ENCODE assay signal across 9 cellular contexts in genomic region chr9:22052376-22052945, GRCh38. TPM values are rescaled to one million over a fixed set of nuclear protein-coding genes. Genes with fewer than 3 reads are reported as not detected.
DNase-seq lines count a peak whose midpoint lies in the region; ATAC-seq and TF ChIP-seq lines count a peak whose summit lies in the region.
"Had no signal": no experiment of that assay in that cellular context is flagged by ENCODE, and none has a peak within 500 bp of the region (broad histone marks: within the 10 kb centered on the region; RNA-seq: fewer than 3 reads in every experiment).

No MANE protein-coding gene starts in this region.

- intact Hi-C loops in right cardiac atrium (cut with DNase I), result no loop called here

- peaks cover 39% of the 10 kb centered on the region for H3K4me1 ChIP-seq in BLaER1
- no peaks in the 10 kb centered on the region for H3K4me1 ChIP-seq in right cardiac atrium (ENCODE audit: control insufficient read depth, insufficient read depth, low read length)
- peaks cover 2% of the 10 kb centered on the region for H3K4me1 ChIP-seq in endodermal cell (ENCODE audit: control insufficient read depth, insufficient read depth, low read length)

- peak overlapping the region; percentile 77 for H3K27ac Mint-ChIP-seq in HFFc6
- H3K27ac Mint-ChIP-seq in activated T-cell treated with anti-CD3 and anti-CD28 coated beads, Interleukin-2, amount 50 U/mL, for 24 hours, result peak overlapping the region; percentile 35
- no peak overlapping the region for H3K27ac Mint-ChIP-seq in endodermal cell

- TF ChIP-seq CTCF in HFFc6 (IDR thresholded peaks at IDR 0.05) (no peak), endodermal cell (conservative IDR thresholded peaks at IDR 0.05) (no peak)

- DNase-seq in HFFc6 (peak; percentile 95), kidney glomerular epithelial cell (lab: John Stamatoyannopoulos, UW) (peak; percentile 99), NCI-H1694 treated with DMSO at 0.1 percent for 48 hours (lab: John Stamatoyannopoulos, UW) (no peak), right cardiac atrium (no peak), cerebellum (ENCODE audit: low spot score) (no peak), endodermal cell (no peak)
- DNase-seq in activated T-cell treated with anti-CD3 and anti-CD28 coated beads, Interleukin-2, amount 50 U/mL, for 24 hours, result no peak

- H3K4me2 ChIP-seq in BLaER1, result 0 out of 2 replicates have a peak overlapping the region, but pooled peaks have one; percentile 71

- H3K9me3 Mint-ChIP-seq in HFFc6 (no peaks in the 10 kb centered on the region), endodermal cell (no peaks in the 10 kb centered on the region)
- no peaks in the 10 kb centered on the region for H3K9me3 Mint-ChIP-seq in activated T-cell treated with anti-CD3 and anti-CD28 coated beads, Interleukin-2, amount 50 U/mL, for 24 hours
- H3K9me3 Mint-ChIP-seq: central memory CD8-positive, alpha-beta T cell had no signal

- peaks cover 48% of the 10 kb centered on the region for H3K4me1 Mint-ChIP-seq in HFFc6 (ENCODE audit: low read depth)
- peaks cover 36% of the 10 kb centered on the region for H3K4me1 Mint-ChIP-seq in activated T-cell treated with anti-CD3 and anti-CD28 coated beads, Interleukin-2, amount 50 U/mL, for 24 hours (ENCODE audit: low read depth)
- H3K4me1 Mint-ChIP-seq in endodermal cell, result peaks cover 22% of the 10 kb centered on the region

- no peak for ATAC-seq in right cardiac atrium

- H3K4me3 Mint-ChIP-seq in HFFc6 (peak overlapping the region; percentile 62), endodermal cell (no peak overlapping the region)
- H3K4me3 Mint-ChIP-seq in activated T-cell treated with anti-CD3 and anti-CD28 coated beads, Interleukin-2, amount 50 U/mL, for 24 hours, result no peak overlapping the region
- H3K4me3 Mint-ChIP-seq: central memory CD8-positive, alpha-beta T cell had no signal

- H3K36me3 Mint-ChIP-seq in HFFc6 (ENCODE audit: low read depth) (peaks cover 6% of the 10 kb centered on the region), endodermal cell (ENCODE audit: low read depth) (no peaks in the 10 kb centered on the region)
- no peaks in the 10 kb centered on the region for H3K36me3 Mint-ChIP-seq in activated T-cell treated with anti-CD3 and anti-CD28 coated beads, Interleukin-2, amount 50 U/mL, for 24 hours (ENCODE audit: low read depth)

- WGBS in right cardiac atrium, result 33% methylated on average over 4 of the region's 4 CpGs
- WGBS in endodermal cell (ENCODE audit: insufficient coverage in 1 of 2, insufficient read length in 1 of 2), 2 experiments, result 78 to 81% methylated on average over 4 of the region's 4 CpGs

- H3K27ac ChIP-seq in BLaER1 (0 out of 2 replicates have a peak overlapping the region, but pooled peaks have one; percentile 5), right cardiac atrium (ENCODE audit: low read length) (no peak overlapping the region), endodermal cell (ENCODE audit: low read depth, low read length) (no peak overlapping the region)

- H3K4me3 ChIP-seq in BLaER1 (no peak overlapping the region), right cardiac atrium (ENCODE audit: low read length) (no peak overlapping the region), endodermal cell (ENCODE audit: low read length) (no peak overlapping the region)

- no peaks in the 10 kb centered on the region for H3K9me3 ChIP-seq in BLaER1
- no peaks in the 10 kb centered on the region for H3K9me3 ChIP-seq in right cardiac atrium (ENCODE audit: control insufficient read depth, low read length)
- no peaks in the 10 kb centered on the region for H3K9me3 ChIP-seq in endodermal cell (ENCODE audit: control insufficient read depth, low read length)

- no peaks in the 10 kb centered on the region; the same call in 1 of the 2 replicates for H3K27me3 Mint-ChIP-seq in HFFc6 (ENCODE audit: insufficient read depth)
- peaks cover 27% of the 10 kb centered on the region for H3K27me3 Mint-ChIP-seq in activated T-cell treated with anti-CD3 and anti-CD28 coated beads, Interleukin-2, amount 50 U/mL, for 24 hours
- no peaks in the 10 kb centered on the region for H3K27me3 Mint-ChIP-seq in endodermal cell (ENCODE audit: insufficient read depth)
- H3K27me3 Mint-ChIP-seq: central memory CD8-positive, alpha-beta T cell had no signal

- H3K36me3 ChIP-seq in BLaER1 (peaks cover 5% of the 10 kb centered on the region; the same call in 1 of the 2 replicates), endodermal cell (ENCODE audit: control insufficient read depth, insufficient read depth, low read length) (no peaks in the 10 kb centered on the region)

- no peaks in the 10 kb centered on the region for H3K27me3 ChIP-seq in BLaER1
- H3K27me3 ChIP-seq in right cardiac atrium (ENCODE audit: control insufficient read depth, insufficient read depth), result no peaks in the 10 kb centered on the region
- H3K27me3 ChIP-seq in endodermal cell (ENCODE audit: control insufficient read depth, insufficient read depth, low read length, poor library complexity, severe bottlenecking), result no peaks in the 10 kb centered on the region

- H3K9ac ChIP-seq in BLaER1, result no peak overlapping the region
- no peak overlapping the region for H3K9ac ChIP-seq in endodermal cell (ENCODE audit: extremely low read depth, low read length, poor library complexity, severe bottlenecking)

- H4K20me1 ChIP-seq in BLaER1, result no peaks in the 10 kb centered on the region

RNA-seq across cellular contexts. Expression of gene CDKN2B, which starts 43.4 kb away (rescaled TPM):
- total RNA-seq in HFFc6 (2021; fragmentation: NEBNext Ultra II Directional; extraction: Animal tissue kit (Norgen Biotek cat#: 25700)), result 10 to 100 TPM in 1 of 6 experiments, 1 to 10 TPM in 5; 7.1 to 11.6 (median 8.9) TPM
- total RNA-seq in right cardiac atrium (1 to 10 TPM in 3 of 4 donors, under 1 TPM in 1; 0.71 to 1.7 (median 1.3) TPM), cerebellum (0.09 TPM), endodermal cell (10 to 100 TPM in 1 of 2 donors, 1 to 10 TPM in 1; 4.5 to 11.4 TPM)
- polyA plus RNA-seq in right cardiac atrium, result 1.9 TPM
- polyA plus RNA-seq in endodermal cell (2013, experiment 1 of 2), result 2.3 TPM
- 4.1 TPM for polyA plus RNA-seq in endodermal cell (2013, experiment 2 of 2)

RNA-seq across cellular contexts. Expression of gene CDKN2B-AS1, which starts 57.9 kb away (rescaled TPM):
- 1 to 10 TPM in 4 of 6 experiments, under 1 TPM in 2; 0.61 to 1.5 (median 1.2) TPM for total RNA-seq in HFFc6 (2021; fragmentation: NEBNext Ultra II Directional; extraction: Animal tissue kit (Norgen Biotek cat#: 25700))
- total RNA-seq in right cardiac atrium, result under 1 TPM in 1 of 4 donors, not detected in 3; 0.24 TPM
- 0.09 TPM for polyA plus RNA-seq in right cardiac atrium
- not detected for total RNA-seq in cerebellum
- total RNA-seq in endodermal cell, result not detected
- 0.61 TPM for polyA plus RNA-seq in endodermal cell (2013, experiment 1 of 2)
- 0.37 TPM for polyA plus RNA-seq in endodermal cell (2013, experiment 2 of 2)

RNA-seq across cellular contexts. Expression of gene CDKN2A, which starts 58.3 kb away (rescaled TPM):
- 100 to 1,000 TPM in 4 of 6 experiments, 10 to 100 TPM in 2; 47.7 to 133 (median 121) TPM for total RNA-seq in HFFc6 (2021; fragmentation: NEBNext Ultra II Directional; extraction: Animal tissue kit (Norgen Biotek cat#: 25700))
- total RNA-seq in right cardiac atrium, result under 1 TPM in 1 of 4 donors, not detected in 3; 0.37 TPM
- 0.32 TPM for polyA plus RNA-seq in right cardiac atrium
- not detected for total RNA-seq in cerebellum
- 1 to 10 TPM; 1.9 to 6.7 TPM for total RNA-seq in endodermal cell
- polyA plus RNA-seq in endodermal cell (2013, experiment 1 of 2), result 2.1 TPM
- polyA plus RNA-seq in endodermal cell (2013, experiment 2 of 2), result 3.9 TPM

Comparison
In these comparisons a context has a peak if more than half of its experiments do, and no peak if none do; other contexts are left out.
1. DNase-seq: peak in HFFc6 (single experiment) and kidney glomerular epithelial cell (single experiment); none in activated T-cell treated with anti-CD3 and anti-CD28 coated beads, Interleukin-2, amount 50 U/mL, for 24 hours (single experiment), NCI-H1694 treated with DMSO at 0.1 percent for 48 hours (single experiment), right cardiac atrium (0 of 3), cerebellum (single experiment) and endodermal cell (single experiment).
2. RNA of gene CDKN2A, which starts 58.3 kb away (total RNA-seq): 47.7 to 133 TPM in HFFc6; 1.9 to 6.7 TPM in endodermal cell, 0.37 TPM in right cardiac atrium and not detected in cerebellum (single experiment); every median in the first group is over 4 times any median in the second.